26 cellular contexts compared by ENCODE assay signal in the genomic region with DNA sequence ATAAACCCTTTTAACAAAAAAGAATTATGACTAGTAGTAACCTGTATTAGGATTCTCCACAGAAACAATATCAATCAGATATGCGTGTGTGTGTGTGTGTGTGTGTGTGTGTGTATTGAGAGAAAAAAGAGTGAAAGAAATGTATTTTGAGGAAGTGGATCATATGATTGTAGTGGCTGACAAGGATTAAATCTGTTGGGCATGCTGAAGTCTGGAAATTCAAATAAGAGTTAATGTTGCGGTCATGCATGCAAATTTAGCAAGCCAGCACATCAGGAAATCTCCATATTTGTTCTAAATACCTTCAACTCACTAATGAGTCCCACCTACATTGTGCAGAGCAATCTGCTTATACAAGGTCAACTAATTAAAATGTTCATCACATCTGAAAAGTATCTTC. TPM values are rescaled to one million over a fixed set of nuclear protein-coding genes. Genes with fewer than 3 reads are reported as not detected.
"Had no signal": no experiment of that assay in that cellular context is flagged by ENCODE, and none has a peak within 500 bp of the region (broad histone marks: within the 10 kb centered on the region; RNA-seq: fewer than 3 reads in every experiment).

No MANE protein-coding gene starts in this region.

- H3K36me3 ChIP-seq: esophagus squamous epithelium, lower lobe of right lung, stomach had no signal

- H3K36me3 Mint-ChIP-seq: activated naive CD4-positive, alpha-beta T cell treated with anti-CD3 and anti-CD28 coated beads, Interleukin-2, amount 10 ng/mL, durations not matched to agents 7 days and 5 days; brain; stimulated activated effector memory CD8-positive, alpha-beta T cell treated with anti-CD3 and anti-CD28 coated beads, Interleukin-12 subunit alpha, Interleukin-12 subunit beta, amount 100 ng/mL, for 72 hours; type B pancreatic cell had no signal

- DNase-seq: activated CD8-positive, alpha-beta T cell treated with anti-CD3 and anti-CD28 coated beads for 36 hours; activated effector memory CD4-positive, alpha-beta T cell treated with Interleukin-2 at 50 U/mL for 16 hours; activated naive CD4-positive, alpha-beta T cell treated with anti-CD3 and anti-CD28 coated beads, Interleukin-2, amount 10 ng/mL, durations not matched to agents 7 days and 5 days; activated naive CD8-positive, alpha-beta T cell treated with anti-CD3 and anti-CD28 coated beads, Interleukin-2, amount 50 U/mL, for 24 hours; activated T-cell treated with anti-CD3 and anti-CD28 coated beads, Interleukin-2, amount 50 U/mL, for 48 hours; anterior cingulate cortex; caudate nucleus; effector memory CD8-positive, alpha-beta T cell; esophagus squamous epithelium; left colon; lower lobe of right lung; midbrain; nephron progenitor cell; nucleus accumbens; stimulated activated CD4-positive, alpha-beta T cell treated with anti-CD3 and anti-CD28 coated beads, Interleukin-4, amount 100 ng/mL, for 1 hour; stomach had no signal

- H3K79me2 ChIP-seq: hepatocyte had no signal

- H3K4me2 ChIP-seq: hepatocyte, smooth muscle cell had no signal

- H3K4me3 Mint-ChIP-seq: activated CD4-positive, alpha-beta T cell treated with anti-CD3 and anti-CD28 coated beads, Interleukin-2, amount 10 ng/mL, durations not matched to agents 24 days and 14 days; activated CD8-positive, alpha-beta T cell treated with anti-CD3 and anti-CD28 coated beads for 36 hours; activated naive CD4-positive, alpha-beta T cell treated with anti-CD3 and anti-CD28 coated beads, Interleukin-2, amount 10 ng/mL, durations not matched to agents 7 days and 5 days; activated naive CD8-positive, alpha-beta T cell treated with anti-CD3 and anti-CD28 coated beads, Interleukin-2, amount 50 U/mL, for 24 hours; brain; effector memory CD8-positive, alpha-beta T cell; nephron progenitor cell; stimulated activated effector memory CD8-positive, alpha-beta T cell treated with anti-CD3 and anti-CD28 coated beads, Interleukin-12 subunit alpha, Interleukin-12 subunit beta, amount 100 ng/mL, for 72 hours; type B pancreatic cell had no signal

- H3K27ac ChIP-seq: esophagus squamous epithelium, hepatocyte, lower lobe of right lung, stomach had no signal

- H3K9me3 Mint-ChIP-seq: activated CD4-positive, alpha-beta T cell treated with anti-CD3 and anti-CD28 coated beads, Interleukin-2, amount 10 ng/mL, durations not matched to agents 24 days and 14 days; activated naive CD4-positive, alpha-beta T cell treated with anti-CD3 and anti-CD28 coated beads, Interleukin-2, amount 10 ng/mL, durations not matched to agents 7 days and 5 days; activated naive CD8-positive, alpha-beta T cell treated with anti-CD3 and anti-CD28 coated beads, Interleukin-2, amount 50 U/mL, for 24 hours; effector memory CD8-positive, alpha-beta T cell; nephron progenitor cell; stimulated activated effector memory CD8-positive, alpha-beta T cell treated with anti-CD3 and anti-CD28 coated beads, Interleukin-12 subunit alpha, Interleukin-12 subunit beta, amount 100 ng/mL, for 72 hours; type B pancreatic cell had no signal

- H3K9me3 ChIP-seq: esophagus squamous epithelium, lower lobe of right lung, stomach had no signal

- ATAC-seq: activated CD8-positive, alpha-beta T cell treated with anti-CD3 and anti-CD28 coated beads for 36 hours; activated naive CD8-positive, alpha-beta T cell treated with anti-CD3 and anti-CD28 coated beads, Interleukin-2, amount 50 U/mL, for 24 hours; effector memory CD8-positive, alpha-beta T cell; left colon; lower lobe of right lung; sciatic nerve; stimulated activated effector memory CD8-positive, alpha-beta T cell treated with anti-CD3 and anti-CD28 coated beads, Interleukin-12 subunit alpha, Interleukin-12 subunit beta, amount 100 ng/mL, for 72 hours had no signal

- H3K27ac Mint-ChIP-seq: activated CD4-positive, alpha-beta T cell treated with anti-CD3 and anti-CD28 coated beads, Interleukin-2, amount 10 ng/mL, durations not matched to agents 24 days and 14 days; activated CD8-positive, alpha-beta T cell treated with anti-CD3 and anti-CD28 coated beads for 36 hours; activated naive CD4-positive, alpha-beta T cell treated with anti-CD3 and anti-CD28 coated beads, Interleukin-2, amount 10 ng/mL, durations not matched to agents 7 days and 5 days; activated naive CD8-positive, alpha-beta T cell treated with anti-CD3 and anti-CD28 coated beads, Interleukin-2, amount 50 U/mL, for 24 hours; brain; nephron progenitor cell; stimulated activated effector memory CD8-positive, alpha-beta T cell treated with anti-CD3 and anti-CD28 coated beads, Interleukin-12 subunit alpha, Interleukin-12 subunit beta, amount 100 ng/mL, for 72 hours; type B pancreatic cell had no signal

- H2AFZ ChIP-seq: hepatocyte had no signal

- H3K4me1 Mint-ChIP-seq: brain, nephron progenitor cell had no signal

- H3K4me1 ChIP-seq: esophagus squamous epithelium, lower lobe of right lung, stomach had no signal

- H3K27me3 Mint-ChIP-seq: activated CD8-positive, alpha-beta T cell treated with anti-CD3 and anti-CD28 coated beads for 36 hours; activated naive CD8-positive, alpha-beta T cell treated with anti-CD3 and anti-CD28 coated beads, Interleukin-2, amount 50 U/mL, for 24 hours; effector memory CD8-positive, alpha-beta T cell had no signal

- H3K4me3 ChIP-seq: esophagus squamous epithelium, hepatocyte, lower lobe of right lung, smooth muscle cell, stomach had no signal

RNA-seq across cellular contexts. Expression of gene IGLL5, which starts 46.8 kb away (rescaled TPM):
- total RNA-seq: activated CD4-positive, alpha-beta T cell treated with anti-CD3 and anti-CD28 coated beads, Interleukin-2, amount 10 ng/mL, durations not matched to agents 24 days and 14 days; activated CD8-positive, alpha-beta T cell treated with anti-CD3 and anti-CD28 coated beads for 36 hours; dermis microvascular lymphatic vessel endothelial cell; glomerular endothelial cell; hepatocyte; smooth muscle cell; temporal lobe had no signal
- polyA plus RNA-seq: hepatocyte, smooth muscle cell had no signal
